In genomic region chr17:19362293-19363113, GRCh38 we compare ENCODE assay signal across 1 cellular context.
TF ChIP-seq lines count a peak whose summit lies in the region.

A gene with protein sequence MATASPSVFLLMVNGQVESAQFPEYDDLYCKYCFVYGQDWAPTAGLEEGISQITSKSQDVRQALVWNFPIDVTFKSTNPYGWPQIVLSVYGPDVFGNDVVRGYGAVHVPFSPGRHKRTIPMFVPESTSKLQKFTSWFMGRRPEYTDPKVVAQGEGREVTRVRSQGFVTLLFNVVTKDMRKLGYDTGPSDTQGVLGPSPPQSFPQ (minus strand): TSS chr17:19362723. CDS start chr17:19362569, 154 bp downstream.

TF ChIP-seq in IMR-90, 13 proteins besides CTCF, POLR2A, EP300 and RAD21:
- TF ChIP-seq BHLHE40 (IDR thresholded peaks at IDR 0.05; ENCODE audit: low read depth, low read length) (peak; percentile 90), CEBPB (IDR thresholded peaks at IDR 0.05; ENCODE audit: low read depth, low read length) (no peak), FOS (IDR thresholded peaks at IDR 0.05; ENCODE audit: low read depth, low read length) (no peak), RCOR1 (IDR thresholded peaks at IDR 0.05; ENCODE audit: insufficient replicate concordance, low read length) (peak; percentile 29), MXI1 (IDR thresholded peaks at IDR 0.05; ENCODE audit: borderline replicate concordance, low read depth, low read length) (peak; percentile 93), CHD1 (IDR thresholded peaks at IDR 0.05; ENCODE audit: low read depth, low read length) (no peak), USF2 (IDR thresholded peaks at IDR 0.05; ENCODE audit: low read depth, low read length) (peak; percentile 20), RFX5 (IDR thresholded peaks at IDR 0.05; ENCODE audit: low read depth, low read length) (peak; percentile 93), SMC3 (IDR thresholded peaks at IDR 0.05; ENCODE audit: low read depth, low read length) (peak; percentile 96), NFE2L2 (IDR thresholded peaks at IDR 0.05; ENCODE audit: low read depth, low read length) (0 out of 2 replicates have a peak, but pooled peaks have one; percentile 5), MAZ (IDR thresholded peaks at IDR 0.05; ENCODE audit: borderline replicate concordance, low read depth, low read length) (peak; percentile 76), ELK1 (IDR thresholded peaks at IDR 0.05; ENCODE audit: borderline replicate concordance, low read depth, low read length) (no peak), MAFK (IDR thresholded peaks at IDR 0.05; ENCODE audit: low read depth, low read length) (no peak)
